ENCODE assay signal across 9 cellular contexts in the genomic region with DNA sequence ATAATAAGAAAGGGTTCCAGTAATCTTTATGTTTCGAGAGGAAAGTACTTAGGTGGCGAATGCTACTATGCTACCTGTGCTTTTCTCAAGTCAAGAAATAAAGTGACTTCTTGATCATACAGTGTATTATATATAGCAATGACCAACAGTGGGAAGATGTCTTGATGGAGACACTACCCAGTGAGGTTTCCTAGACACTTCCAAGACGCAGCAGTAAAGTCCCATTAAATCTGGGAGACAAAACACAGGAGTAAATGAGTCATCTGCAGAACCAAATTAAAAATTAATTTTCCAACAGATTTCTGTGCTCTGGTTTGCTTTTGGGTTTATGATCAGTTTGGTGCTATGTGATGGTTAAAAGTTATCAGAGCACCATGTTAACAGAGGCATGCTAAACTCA. TPM values are rescaled to one million over a fixed set of nuclear protein-coding genes. Genes with fewer than 3 reads are reported as not detected.
"Had no signal": no experiment of that assay in that cellular context is flagged by ENCODE, and none has a peak within 500 bp of the region (broad histone marks: within the 10 kb centered on the region; RNA-seq: fewer than 3 reads in every experiment).

No MANE protein-coding gene starts in this region.

- H3K9me3 Mint-ChIP-seq: IgD-negative memory B cell had no signal

- DNase-seq: IMR-90, KBM-7 had no signal

- ATAC-seq: HepG2, K562 had no signal

- H3K4me1 Mint-ChIP-seq: IgD-negative memory B cell had no signal

- H3K27ac Mint-ChIP-seq: IgD-negative memory B cell had no signal

- H3K27me3 Mint-ChIP-seq: IgD-negative memory B cell had no signal

- H3K4me3 Mint-ChIP-seq: IgD-negative memory B cell had no signal

- FAIRE-seq: HepG2, HTR-8/SVneo, K562 had no signal

- H3K4me3 ChIP-seq: K562 had no signal

- H3K27ac ChIP-seq: HL-60 had no signal

RNA-seq across cellular contexts. Expression of a gene that starts 29.1 kb away (rescaled TPM):
- total RNA-seq: HT-29, HT1080 had no signal
- polyA plus RNA-seq: IgD-negative memory B cell had no signal
